In the genomic region with DNA sequence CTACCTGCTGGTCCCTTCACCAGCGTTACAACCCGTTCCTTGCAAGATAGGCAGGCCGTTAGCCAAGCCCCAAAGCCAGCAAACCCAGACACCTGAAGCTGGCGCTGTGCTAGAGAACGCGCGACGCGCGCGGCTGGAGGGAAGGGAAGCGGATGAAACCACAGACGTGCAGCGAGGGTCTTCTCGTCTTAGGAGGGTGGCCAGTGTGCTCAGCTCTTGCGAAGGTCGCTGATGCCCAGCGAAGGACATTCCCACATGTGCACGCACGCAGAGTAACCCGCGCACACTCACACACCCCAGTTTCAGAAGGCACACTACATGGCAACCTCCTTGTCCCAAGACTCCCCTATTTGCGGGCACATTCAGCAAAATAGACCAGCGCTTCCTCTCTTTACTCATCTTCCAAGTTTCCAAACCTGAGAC, we compare ENCODE assay signal across 9 cellular contexts. TPM values are rescaled to one million over a fixed set of nuclear protein-coding genes. Genes with fewer than 3 reads are reported as not detected.
DNase-seq lines count a peak whose midpoint lies in the region; ATAC-seq and TF ChIP-seq lines count a peak whose summit lies in the region.
"Had no signal": no experiment of that assay in that cellular context is flagged by ENCODE, and none has a peak within 500 bp of the region (broad histone marks: within the 10 kb centered on the region; RNA-seq: fewer than 3 reads in every experiment).

No MANE protein-coding gene starts in this region.

- H3K27ac ChIP-seq in iPS-20b (ENCODE audit: low read length): no peak overlapping the region
- H3K27ac ChIP-seq in skeletal muscle tissue (ENCODE audit: low read depth, low read length): no peak overlapping the region

- ATAC-seq in activated naive CD8-positive, alpha-beta T cell treated with anti-CD3 and anti-CD28 coated beads, Interleukin-2, amount 10 ng/mL, durations not matched to agents 7 days and 5 days (ENCODE audit: low read depth): no peak
- no peak for ATAC-seq in GM19351 (IDR thresholded peaks at IDR 0.05; ENCODE audit: unreplicated experiment)

- peaks cover 15% of the 10 kb centered on the region for H3K27me3 Mint-ChIP-seq in HFFc6 (ENCODE audit: insufficient read depth)
- peaks cover 35% of the 10 kb centered on the region for H3K27me3 Mint-ChIP-seq in activated naive CD8-positive, alpha-beta T cell treated with anti-CD3 and anti-CD28 coated beads, Interleukin-2, amount 10 ng/mL, durations not matched to agents 7 days and 5 days

- no peaks in the 10 kb centered on the region for H3K36me3 Mint-ChIP-seq in HFFc6 (ENCODE audit: low read depth)
- H3K36me3 Mint-ChIP-seq in activated naive CD8-positive, alpha-beta T cell treated with anti-CD3 and anti-CD28 coated beads, Interleukin-2, amount 10 ng/mL, durations not matched to agents 7 days and 5 days: no peaks in the 10 kb centered on the region
- H3K36me3 Mint-ChIP-seq: activated naive CD4-positive, alpha-beta T cell treated with anti-CD3 and anti-CD28 coated beads, Interleukin-2, amount 50 U/mL, for 72 hours; naive B cell had no signal

- no peaks in the 10 kb centered on the region for H3K9me3 ChIP-seq in iPS-20b (ENCODE audit: insufficient read depth, low read depth, low read length)
- H3K9me3 ChIP-seq in skeletal muscle tissue (ENCODE audit: control insufficient read depth in 3 of 3, low read length in 3 of 3): no peaks in the 10 kb centered on the region

- H3K27me3 ChIP-seq in iPS-20b (ENCODE audit: insufficient read depth, low read length): peaks cover 57% of the 10 kb centered on the region
- H3K27me3 ChIP-seq in skeletal muscle tissue (ENCODE audit: control insufficient read depth in 3 of 3, insufficient read depth in 3 of 3, low read length in 3 of 3): peaks cover 12 to 26% (median 16%) of the 10 kb centered on the region in 3 donors

- H3K4me3 ChIP-seq in iPS-20b (ENCODE audit: low read length): peak overlapping the region; percentile 91
- peak overlapping the region; percentile 67 to 73 (median 69) for H3K4me3 ChIP-seq in skeletal muscle tissue (ENCODE audit: low read length in 3 of 3)

- H3K9ac ChIP-seq in iPS-20b (ENCODE audit: low read depth, low read length): peak overlapping the region; percentile 74; the same call in 1 of the 2 replicates
- H3K9ac ChIP-seq in skeletal muscle tissue (ENCODE audit: low read depth in 1 of 3, low read length in 3 of 3): peak overlapping the region in 1 of 3 donors; percentile 51

- H3K27ac Mint-ChIP-seq in HFFc6: no peak overlapping the region
- no peak overlapping the region for H3K27ac Mint-ChIP-seq in activated naive CD8-positive, alpha-beta T cell treated with anti-CD3 and anti-CD28 coated beads, Interleukin-2, amount 10 ng/mL, durations not matched to agents 7 days and 5 days
- H3K27ac Mint-ChIP-seq: activated naive CD4-positive, alpha-beta T cell treated with anti-CD3 and anti-CD28 coated beads, Interleukin-2, amount 50 U/mL, for 72 hours; naive B cell had no signal

- H3K9me3 Mint-ChIP-seq in HFFc6: no peaks in the 10 kb centered on the region
- H3K9me3 Mint-ChIP-seq in activated naive CD8-positive, alpha-beta T cell treated with anti-CD3 and anti-CD28 coated beads, Interleukin-2, amount 10 ng/mL, durations not matched to agents 7 days and 5 days: no peaks in the 10 kb centered on the region
- H3K9me3 Mint-ChIP-seq: activated naive CD4-positive, alpha-beta T cell treated with anti-CD3 and anti-CD28 coated beads, Interleukin-2, amount 50 U/mL, for 72 hours; naive B cell had no signal

- POLR2A ChIA-PET in activated naive CD8-positive, alpha-beta T cell treated with anti-CD3 and anti-CD28 coated beads, Interleukin-2, amount 10 ng/mL, durations not matched to agents 7 days and 5 days (lab: Charles Lee): no interaction called here

- H3K36me3 ChIP-seq in iPS-20b (ENCODE audit: insufficient read depth, low read depth, low read length) (no peaks in the 10 kb centered on the region), skeletal muscle tissue (ENCODE audit: control insufficient read depth in 3 of 3, insufficient read depth in 3 of 3, low read length in 3 of 3) (no peaks in the 10 kb centered on the region)

- DNase-seq in HFFc6 (no peak), NCI-H2171 (lab: John Stamatoyannopoulos, UW) (no peak), KG1 (lab: John Stamatoyannopoulos, UW) (no peak)
- no peak for DNase-seq in activated naive CD8-positive, alpha-beta T cell treated with anti-CD3 and anti-CD28 coated beads, Interleukin-2, amount 10 ng/mL, durations not matched to agents 7 days and 5 days
- DNase-seq: naive B cell had no signal

- H3K4me1 Mint-ChIP-seq in HFFc6 (ENCODE audit: low read depth): peaks cover 5% of the 10 kb centered on the region; the same call in 1 of the 2 replicates
- H3K4me1 Mint-ChIP-seq in activated naive CD8-positive, alpha-beta T cell treated with anti-CD3 and anti-CD28 coated beads, Interleukin-2, amount 10 ng/mL, durations not matched to agents 7 days and 5 days: peaks cover 6% of the 10 kb centered on the region

- H3K4me1 ChIP-seq in iPS-20b (ENCODE audit: insufficient read depth, low read length) (peaks cover 4% of the 10 kb centered on the region; the same call in 1 of the 2 replicates), skeletal muscle tissue (ENCODE audit: control insufficient read depth in 3 of 3, insufficient read depth in 3 of 3, low read length in 3 of 3) (peaks cover 7 to 13% (median 11%) of the 10 kb centered on the region in 3 donors)

- peak overlapping the region; percentile 80 for H3K4me3 Mint-ChIP-seq in HFFc6
- H3K4me3 Mint-ChIP-seq in activated naive CD8-positive, alpha-beta T cell treated with anti-CD3 and anti-CD28 coated beads, Interleukin-2, amount 10 ng/mL, durations not matched to agents 7 days and 5 days: peak overlapping the region; percentile 11

- TF ChIP-seq CTCF in HFFc6 (IDR thresholded peaks at IDR 0.05): no peak

RNA-seq across cellular contexts. Expression of a gene that starts 0.9 kb away (rescaled TPM):
- not detected for total RNA-seq in HFFc6 (2021; fragmentation: NEBNext Ultra II Directional; extraction: Animal tissue kit (Norgen Biotek cat#: 25700))
- total RNA-seq in activated naive CD8-positive, alpha-beta T cell treated with anti-CD3 and anti-CD28 coated beads, Interleukin-2, amount 10 ng/mL, durations not matched to agents 7 days and 5 days: not detected
- 15.7 TPM for total RNA-seq in skeletal muscle tissue
- total RNA-seq: activated naive CD4-positive, alpha-beta T cell treated with anti-CD3 and anti-CD28 coated beads, Interleukin-2, amount 50 U/mL, for 72 hours had no signal

Comparison
In these comparisons a context has a peak if more than half of its experiments do, and no peak if none do; other contexts are left out.
1. RNA of a gene that starts 0.9 kb away (total RNA-seq): 15.7 TPM in skeletal muscle tissue (single experiment); not detected in HFFc6 and not detected in activated naive CD8-positive, alpha-beta T cell treated with anti-CD3 and anti-CD28 coated beads, Interleukin-2, amount 10 ng/mL, durations not matched to agents 7 days and 5 days; every median in the first group is over 10 times any median in the second.